ENCODE assay signal across 10 cellular contexts in the genomic region with DNA sequence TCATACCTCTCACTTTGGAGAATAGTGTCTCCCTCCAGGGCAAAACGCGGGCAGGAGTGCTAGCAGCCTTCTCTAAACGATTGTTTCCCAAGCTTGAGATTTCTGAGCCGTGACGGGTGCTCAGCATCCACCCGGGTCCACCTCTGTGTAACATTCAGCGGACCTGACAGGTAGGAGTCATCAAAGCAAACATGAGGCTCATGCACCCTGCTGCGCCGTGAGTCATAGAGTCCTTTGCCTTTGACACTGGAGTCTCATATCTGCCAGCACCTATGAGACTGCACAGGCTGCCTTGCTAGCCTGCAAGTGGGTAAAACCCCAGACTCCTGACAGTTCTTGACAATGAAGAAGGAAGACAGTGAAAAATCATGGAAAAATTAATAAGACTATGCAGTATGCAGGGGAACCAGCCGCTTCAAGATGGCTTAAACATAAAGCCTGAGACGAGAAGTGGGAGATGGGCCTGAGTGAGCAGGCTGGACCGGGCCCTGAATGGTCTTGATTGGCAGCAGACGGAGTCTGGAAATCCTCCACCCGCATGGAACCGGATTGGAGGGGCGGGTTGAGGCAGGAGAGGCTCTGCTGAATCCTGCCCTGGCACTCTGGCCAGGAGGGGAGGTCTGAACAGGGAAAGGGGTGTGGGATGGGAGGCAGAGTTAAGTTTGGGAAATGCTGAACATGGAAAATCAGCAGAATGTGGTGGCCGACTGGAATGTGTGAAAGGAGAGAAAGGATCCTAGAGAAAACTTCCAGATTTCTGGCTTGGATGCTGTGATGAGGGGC. TPM values are rescaled to one million over a fixed set of nuclear protein-coding genes. Genes with fewer than 3 reads are reported as not detected.
DNase-seq lines count a peak whose midpoint lies in the region; ATAC-seq and TF ChIP-seq lines count a peak whose summit lies in the region.
"Had no signal": no experiment of that assay in that cellular context is flagged by ENCODE, and none has a peak within 500 bp of the region (broad histone marks: within the 10 kb centered on the region; RNA-seq: fewer than 3 reads in every experiment).

No MANE protein-coding gene starts in this region.

- no peak overlapping the region for H3K4me3 ChIP-seq in neural cell (ENCODE audit: low read length)
- no peak overlapping the region for H3K4me3 ChIP-seq in endodermal cell (ENCODE audit: low read length)

- no peaks in the 10 kb centered on the region for H3K36me3 Mint-ChIP-seq in activated naive CD4-positive, alpha-beta T cell treated with anti-CD3 and anti-CD28 coated beads, Interleukin-2, amount 50 U/mL, for 24 hours
- no peaks in the 10 kb centered on the region for H3K36me3 Mint-ChIP-seq in endodermal cell (ENCODE audit: low read depth)

- H3K4me3 Mint-ChIP-seq in activated naive CD4-positive, alpha-beta T cell treated with anti-CD3 and anti-CD28 coated beads, Interleukin-2, amount 50 U/mL, for 24 hours, result no peak overlapping the region
- no peak overlapping the region for H3K4me3 Mint-ChIP-seq in endodermal cell

- no peak overlapping the region for H2AFZ ChIP-seq in neural cell (ENCODE audit: low read depth, low read length)

- H3K27ac Mint-ChIP-seq in activated naive CD4-positive, alpha-beta T cell treated with anti-CD3 and anti-CD28 coated beads, Interleukin-2, amount 50 U/mL, for 24 hours, result peak overlapping the region; percentile 37
- H3K27ac Mint-ChIP-seq in endodermal cell, result no peak overlapping the region

- H3F3A ChIP-seq in neural cell (ENCODE audit: insufficient read depth, low read length, poor library complexity, severe bottlenecking), result no peaks in the 10 kb centered on the region

- WGBS in endodermal cell (ENCODE audit: insufficient coverage in 1 of 2, insufficient read length in 1 of 2), 2 experiments, result 89 to 94% methylated on average over 17 of the region's 17 CpGs

- no peak for TF ChIP-seq RAD21 in neural cell (conservative IDR thresholded peaks at IDR 0.05)

- no peak overlapping the region for H3K4me2 ChIP-seq in neural cell (ENCODE audit: low read length)
- H3K4me2 ChIP-seq: KMS-11 had no signal

- peak; percentile 20 for TF ChIP-seq EP300 in neural cell (conservative IDR thresholded peaks at IDR 0.05; ENCODE audit: poor library complexity, severe bottlenecking)

- TF ChIP-seq CTCF in neural cell (IDR thresholded peaks at IDR 0.05; ENCODE audit: poor library complexity, severe bottlenecking) (no peak), endodermal cell (conservative IDR thresholded peaks at IDR 0.05) (no peak)

- H3K4me1 Mint-ChIP-seq in activated naive CD4-positive, alpha-beta T cell treated with anti-CD3 and anti-CD28 coated beads, Interleukin-2, amount 50 U/mL, for 24 hours, result peaks cover 53% of the 10 kb centered on the region
- no peaks in the 10 kb centered on the region for H3K4me1 Mint-ChIP-seq in endodermal cell

- no peak overlapping the region for H3K27ac ChIP-seq in neural cell (ENCODE audit: low read length)
- H3K27ac ChIP-seq in endodermal cell (ENCODE audit: low read depth, low read length), result no peak overlapping the region
- H3K27ac ChIP-seq: KMS-11 had no signal

- H3K9me3 ChIP-seq in neural cell (ENCODE audit: low read length) (no peaks in the 10 kb centered on the region), endodermal cell (ENCODE audit: control insufficient read depth, low read length) (no peaks in the 10 kb centered on the region)

- H3K36me3 ChIP-seq in neural cell (ENCODE audit: insufficient read depth, low read length) (no peaks in the 10 kb centered on the region), endodermal cell (ENCODE audit: control insufficient read depth, insufficient read depth, low read length) (no peaks in the 10 kb centered on the region)

- H3K9me2 ChIP-seq in neural cell (ENCODE audit: insufficient read depth, low read length), result no peaks in the 10 kb centered on the region

- ATAC-seq in GM21723 (IDR thresholded peaks at IDR 0.05; ENCODE audit: unreplicated experiment), result no peak

- no peaks in the 10 kb centered on the region for H3K79me2 ChIP-seq in neural cell (replicated peaks; ENCODE audit: insufficient read depth, low read length)

- no peaks in the 10 kb centered on the region for H3K27me3 Mint-ChIP-seq in activated naive CD4-positive, alpha-beta T cell treated with anti-CD3 and anti-CD28 coated beads, Interleukin-2, amount 50 U/mL, for 24 hours
- peaks cover 24% of the 10 kb centered on the region for H3K27me3 Mint-ChIP-seq in endodermal cell (ENCODE audit: insufficient read depth)

- no peaks in the 10 kb centered on the region for H4K20me1 ChIP-seq in neural cell (ENCODE audit: insufficient read depth)

- no peaks in the 10 kb centered on the region for H3K4me1 ChIP-seq in endodermal cell (ENCODE audit: control insufficient read depth, insufficient read depth, low read length)

- H3K27me3 ChIP-seq in neural cell (ENCODE audit: insufficient read depth, low read depth, low read length) (peaks cover 2% of the 10 kb centered on the region), endodermal cell (ENCODE audit: control insufficient read depth, insufficient read depth, low read length, poor library complexity, severe bottlenecking) (peaks cover 11% of the 10 kb centered on the region)

- no peaks in the 10 kb centered on the region for H3K9me3 Mint-ChIP-seq in activated naive CD4-positive, alpha-beta T cell treated with anti-CD3 and anti-CD28 coated beads, Interleukin-2, amount 50 U/mL, for 24 hours
- no peaks in the 10 kb centered on the region for H3K9me3 Mint-ChIP-seq in endodermal cell

- DNase-seq in NCI-H748 (lab: John Stamatoyannopoulos, UW; ENCODE audit: unreplicated experiment) (peak; percentile 34), NCI-H748 treated with DMSO at 0.1 percent for 48 hours (lab: John Stamatoyannopoulos, UW) (no peak), NCI-H1092 treated with DMSO at 0.1 percent for 48 hours (lab: John Stamatoyannopoulos, UW) (peak; percentile 55), endodermal cell (no peak)
- no peak for DNase-seq in effector CD8-positive, alpha-beta T cell (lab: John Stamatoyannopoulos, UW)
- DNase-seq: activated gamma-delta T cell treated with Interleukin-2 at 50 U/mL for 16 hours had no signal

- H3K9ac ChIP-seq in neural cell (ENCODE audit: low read length), result no peak overlapping the region
- H3K9ac ChIP-seq in endodermal cell (ENCODE audit: extremely low read depth, low read length, poor library complexity, severe bottlenecking), result no peak overlapping the region
- H3K9ac ChIP-seq: KMS-11 had no signal

TF ChIP-seq in neural cell, 6 proteins besides CTCF, POLR2A, EP300 and RAD21:
- TF ChIP-seq EZH2 (IDR thresholded peaks at IDR 0.05; ENCODE audit: borderline replicate concordance, insufficient read depth, low read length, poor library complexity, severe bottlenecking) (no peak), SMC3 (conservative IDR thresholded peaks at IDR 0.05; ENCODE audit: poor library complexity) (no peak), MXI1 (conservative IDR thresholded peaks at IDR 0.05; ENCODE audit: poor library complexity, severe bottlenecking) (no peak), POLR2AphosphoS5 (IDR thresholded peaks at IDR 0.05) (peak; percentile 17)
TF ChIP-seq in neural cell: peak in this region for 1.

RNA-seq across cellular contexts. Expression of a gene that starts 54.2 kb away (rescaled TPM):
- 48.0 and 64.0 TPM in 2 replicates for polyA plus RNA-seq in neural cell
- polyA minus RNA-seq in neural cell, result 23.9 and 30.3 TPM in 2 replicates
- total RNA-seq in endodermal cell, result 10 to 100 TPM; 61.4 to 87.2 TPM
- polyA plus RNA-seq in endodermal cell (2013, experiment 1 of 2), result 69.8 TPM
- 67.9 TPM for polyA plus RNA-seq in endodermal cell (2013, experiment 2 of 2)

Comparison
In these comparisons a context has a peak if more than half of its experiments do, and no peak if none do; other contexts are left out.
1. DNase-seq: peak in NCI-H748 (single experiment) and NCI-H1092 treated with DMSO at 0.1 percent for 48 hours (single experiment); none in NCI-H748 treated with DMSO at 0.1 percent for 48 hours (single experiment), endodermal cell (single experiment) and effector CD8-positive, alpha-beta T cell (single experiment).